2 cellular contexts compared by ENCODE assay signal in the genomic region with DNA sequence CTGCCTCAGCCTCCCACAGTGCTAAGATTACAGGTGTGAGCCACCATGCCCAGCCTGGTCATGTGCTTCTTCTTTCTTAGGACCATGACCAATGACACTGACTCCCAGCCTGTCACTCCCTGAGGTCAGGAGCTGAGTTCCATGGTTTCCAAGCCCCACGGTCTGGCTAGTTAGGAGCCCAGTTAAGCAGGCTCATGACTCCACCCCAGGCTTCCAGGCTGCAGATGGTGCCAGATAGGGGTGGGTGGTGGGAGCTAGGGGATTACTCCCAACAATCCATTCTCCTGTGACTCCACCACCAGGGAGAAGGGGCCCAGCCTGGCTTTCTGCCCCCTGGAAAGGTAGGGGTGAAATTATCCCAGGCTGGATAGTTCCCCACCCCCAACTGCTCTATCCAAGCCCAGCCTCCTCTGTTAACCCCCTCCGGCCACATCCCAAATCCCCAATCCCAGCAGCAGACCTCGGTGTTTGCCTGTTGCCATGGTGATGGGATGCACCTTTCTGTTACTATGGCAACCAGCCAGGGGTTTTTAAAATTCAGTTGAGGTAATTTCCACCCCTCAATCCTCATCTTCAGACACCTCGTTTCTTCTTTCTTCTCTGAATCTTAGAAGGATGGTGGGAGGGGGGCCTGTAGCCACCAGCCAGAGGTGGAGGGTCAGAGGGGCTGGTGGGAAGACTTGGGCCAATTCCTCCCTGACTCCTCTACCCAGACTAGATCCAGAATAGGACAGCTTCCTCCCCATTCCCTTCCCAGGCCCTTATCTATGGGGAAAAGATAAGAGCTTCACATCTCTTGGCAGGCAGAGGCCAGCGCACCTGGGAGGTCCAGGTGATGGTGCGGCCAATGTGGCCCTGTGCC.
TF ChIP-seq lines count a peak whose summit lies in the region.

No MANE protein-coding gene starts in this region.

TF ChIP-seq in SK-N-SH, 30 proteins besides CTCF, POLR2A, EP300 and RAD21:
- TF ChIP-seq CHD2 (IDR thresholded peaks at IDR 0.05; ENCODE audit: low read length, partially characterized antibody) (no peak), TAF1 (IDR thresholded peaks at IDR 0.05; ENCODE audit: borderline replicate concordance, low read depth, low read length) (no peak), SIN3A (IDR thresholded peaks at IDR 0.05; ENCODE audit: borderline replicate concordance, low read depth, low read length) (no peak), YY1 (IDR thresholded peaks at IDR 0.05; ENCODE audit: low read depth) (no peak)

TF ChIP-seq in SK-N-SH treated with all-trans-retinoic acid at 6 μM for 48 hours, 23 proteins besides CTCF, POLR2A, EP300 and RAD21:
- TF ChIP-seq, protein P1, sequence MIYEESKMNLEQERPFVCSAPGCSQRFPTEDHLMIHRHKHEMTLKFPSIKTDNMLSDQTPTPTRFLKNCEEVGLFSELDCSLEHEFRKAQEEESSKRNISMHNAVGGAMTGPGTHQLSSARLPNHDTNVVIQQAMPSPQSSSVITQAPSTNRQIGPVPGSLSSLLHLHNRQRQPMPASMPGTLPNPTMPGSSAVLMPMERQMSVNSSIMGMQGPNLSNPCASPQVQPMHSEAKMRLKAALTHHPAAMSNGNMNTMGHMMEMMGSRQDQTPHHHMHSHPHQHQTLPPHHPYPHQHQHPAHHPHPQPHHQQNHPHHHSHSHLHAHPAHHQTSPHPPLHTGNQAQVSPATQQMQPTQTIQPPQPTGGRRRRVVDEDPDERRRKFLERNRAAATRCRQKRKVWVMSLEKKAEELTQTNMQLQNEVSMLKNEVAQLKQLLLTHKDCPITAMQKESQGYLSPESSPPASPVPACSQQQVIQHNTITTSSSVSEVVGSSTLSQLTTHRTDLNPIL (CRISPR knock-in tag; IDR thresholded peaks at IDR 0.05; ENCODE audit: low read depth): no peak
- TF ChIP-seq, protein P2, sequence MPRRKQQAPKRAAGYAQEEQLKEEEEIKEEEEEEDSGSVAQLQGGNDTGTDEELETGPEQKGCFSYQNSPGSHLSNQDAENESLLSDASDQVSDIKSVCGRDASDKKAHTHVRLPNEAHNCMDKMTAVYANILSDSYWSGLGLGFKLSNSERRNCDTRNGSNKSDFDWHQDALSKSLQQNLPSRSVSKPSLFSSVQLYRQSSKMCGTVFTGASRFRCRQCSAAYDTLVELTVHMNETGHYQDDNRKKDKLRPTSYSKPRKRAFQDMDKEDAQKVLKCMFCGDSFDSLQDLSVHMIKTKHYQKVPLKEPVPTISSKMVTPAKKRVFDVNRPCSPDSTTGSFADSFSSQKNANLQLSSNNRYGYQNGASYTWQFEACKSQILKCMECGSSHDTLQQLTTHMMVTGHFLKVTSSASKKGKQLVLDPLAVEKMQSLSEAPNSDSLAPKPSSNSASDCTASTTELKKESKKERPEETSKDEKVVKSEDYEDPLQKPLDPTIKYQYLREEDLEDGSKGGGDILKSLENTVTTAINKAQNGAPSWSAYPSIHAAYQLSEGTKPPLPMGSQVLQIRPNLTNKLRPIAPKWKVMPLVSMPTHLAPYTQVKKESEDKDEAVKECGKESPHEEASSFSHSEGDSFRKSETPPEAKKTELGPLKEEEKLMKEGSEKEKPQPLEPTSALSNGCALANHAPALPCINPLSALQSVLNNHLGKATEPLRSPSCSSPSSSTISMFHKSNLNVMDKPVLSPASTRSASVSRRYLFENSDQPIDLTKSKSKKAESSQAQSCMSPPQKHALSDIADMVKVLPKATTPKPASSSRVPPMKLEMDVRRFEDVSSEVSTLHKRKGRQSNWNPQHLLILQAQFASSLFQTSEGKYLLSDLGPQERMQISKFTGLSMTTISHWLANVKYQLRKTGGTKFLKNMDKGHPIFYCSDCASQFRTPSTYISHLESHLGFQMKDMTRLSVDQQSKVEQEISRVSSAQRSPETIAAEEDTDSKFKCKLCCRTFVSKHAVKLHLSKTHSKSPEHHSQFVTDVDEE (CRISPR knock-in tag; IDR thresholded peaks at IDR 0.05): no peak
- TF ChIP-seq ISL1 (CRISPR knock-in tag; IDR thresholded peaks at IDR 0.05) (no peak), ZFP3 (CRISPR knock-in tag; IDR thresholded peaks at IDR 0.05) (no peak), RARB (CRISPR knock-in tag; IDR thresholded peaks at IDR 0.05) (no peak), CSDC2 (CRISPR knock-in tag; IDR thresholded peaks at IDR 0.05) (no peak), ZC3H10 (CRISPR knock-in tag; IDR thresholded peaks at IDR 0.05) (no peak), ZNF565 (CRISPR knock-in tag; conservative IDR thresholded peaks at IDR 0.05; ENCODE audit: low read depth) (no peak), BACH2 (CRISPR knock-in tag; IDR thresholded peaks at IDR 0.05; ENCODE audit: borderline replicate concordance) (no peak), ZFP30 (CRISPR knock-in tag; IDR thresholded peaks at IDR 0.05) (no peak), ZNF8 (CRISPR knock-in tag; IDR thresholded peaks at IDR 0.05) (no peak), ZNF70 (CRISPR knock-in tag; IDR thresholded peaks at IDR 0.05) (no peak), OSR1 (CRISPR knock-in tag; IDR thresholded peaks at IDR 0.05) (no peak), TOX (CRISPR knock-in tag; IDR thresholded peaks at IDR 0.05; ENCODE audit: borderline replicate concordance) (no peak), SNAI2 (CRISPR knock-in tag; IDR thresholded peaks at IDR 0.05) (no peak)
- TF ChIP-seq, protein P3, sequence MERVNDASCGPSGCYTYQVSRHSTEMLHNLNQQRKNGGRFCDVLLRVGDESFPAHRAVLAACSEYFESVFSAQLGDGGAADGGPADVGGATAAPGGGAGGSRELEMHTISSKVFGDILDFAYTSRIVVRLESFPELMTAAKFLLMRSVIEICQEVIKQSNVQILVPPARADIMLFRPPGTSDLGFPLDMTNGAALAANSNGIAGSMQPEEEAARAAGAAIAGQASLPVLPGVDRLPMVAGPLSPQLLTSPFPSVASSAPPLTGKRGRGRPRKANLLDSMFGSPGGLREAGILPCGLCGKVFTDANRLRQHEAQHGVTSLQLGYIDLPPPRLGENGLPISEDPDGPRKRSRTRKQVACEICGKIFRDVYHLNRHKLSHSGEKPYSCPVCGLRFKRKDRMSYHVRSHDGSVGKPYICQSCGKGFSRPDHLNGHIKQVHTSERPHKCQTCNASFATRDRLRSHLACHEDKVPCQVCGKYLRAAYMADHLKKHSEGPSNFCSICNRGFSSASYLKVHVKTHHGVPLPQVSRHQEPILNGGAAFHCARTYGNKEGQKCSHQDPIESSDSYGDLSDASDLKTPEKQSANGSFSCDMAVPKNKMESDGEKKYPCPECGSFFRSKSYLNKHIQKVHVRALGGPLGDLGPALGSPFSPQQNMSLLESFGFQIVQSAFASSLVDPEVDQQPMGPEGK (CRISPR knock-in tag; IDR thresholded peaks at IDR 0.05; ENCODE audit: borderline replicate concordance): no peak
- TF ChIP-seq, protein P4, sequence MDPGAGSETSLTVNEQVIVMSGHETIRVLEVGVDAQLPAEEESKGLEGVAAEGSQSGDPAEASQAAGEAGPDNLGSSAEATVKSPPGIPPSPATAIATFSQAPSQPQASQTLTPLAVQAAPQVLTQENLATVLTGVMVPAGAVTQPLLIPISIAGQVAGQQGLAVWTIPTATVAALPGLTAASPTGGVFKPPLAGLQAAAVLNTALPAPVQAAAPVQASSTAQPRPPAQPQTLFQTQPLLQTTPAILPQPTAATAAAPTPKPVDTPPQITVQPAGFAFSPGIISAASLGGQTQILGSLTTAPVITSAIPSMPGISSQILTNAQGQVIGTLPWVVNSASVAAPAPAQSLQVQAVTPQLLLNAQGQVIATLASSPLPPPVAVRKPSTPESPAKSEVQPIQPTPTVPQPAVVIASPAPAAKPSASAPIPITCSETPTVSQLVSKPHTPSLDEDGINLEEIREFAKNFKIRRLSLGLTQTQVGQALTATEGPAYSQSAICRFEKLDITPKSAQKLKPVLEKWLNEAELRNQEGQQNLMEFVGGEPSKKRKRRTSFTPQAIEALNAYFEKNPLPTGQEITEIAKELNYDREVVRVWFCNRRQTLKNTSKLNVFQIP (CRISPR knock-in tag; IDR thresholded peaks at IDR 0.05; ENCODE audit: borderline replicate concordance, low read depth): no peak
- TF ChIP-seq, protein P5, sequence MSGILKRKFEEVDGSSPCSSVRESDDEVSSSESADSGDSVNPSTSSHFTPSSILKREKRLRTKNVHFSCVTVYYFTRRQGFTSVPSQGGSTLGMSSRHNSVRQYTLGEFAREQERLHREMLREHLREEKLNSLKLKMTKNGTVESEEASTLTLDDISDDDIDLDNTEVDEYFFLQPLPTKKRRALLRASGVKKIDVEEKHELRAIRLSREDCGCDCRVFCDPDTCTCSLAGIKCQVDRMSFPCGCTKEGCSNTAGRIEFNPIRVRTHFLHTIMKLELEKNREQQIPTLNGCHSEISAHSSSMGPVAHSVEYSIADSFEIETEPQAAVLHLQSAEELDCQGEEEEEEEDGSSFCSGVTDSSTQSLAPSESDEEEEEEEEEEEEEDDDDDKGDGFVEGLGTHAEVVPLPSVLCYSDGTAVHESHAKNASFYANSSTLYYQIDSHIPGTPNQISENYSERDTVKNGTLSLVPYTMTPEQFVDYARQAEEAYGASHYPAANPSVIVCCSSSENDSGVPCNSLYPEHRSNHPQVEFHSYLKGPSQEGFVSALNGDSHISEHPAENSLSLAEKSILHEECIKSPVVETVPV (CRISPR knock-in tag; IDR thresholded peaks at IDR 0.05): no peak
